Comparison of ENCODE assay signal across 15 cellular contexts in the genomic region with DNA sequence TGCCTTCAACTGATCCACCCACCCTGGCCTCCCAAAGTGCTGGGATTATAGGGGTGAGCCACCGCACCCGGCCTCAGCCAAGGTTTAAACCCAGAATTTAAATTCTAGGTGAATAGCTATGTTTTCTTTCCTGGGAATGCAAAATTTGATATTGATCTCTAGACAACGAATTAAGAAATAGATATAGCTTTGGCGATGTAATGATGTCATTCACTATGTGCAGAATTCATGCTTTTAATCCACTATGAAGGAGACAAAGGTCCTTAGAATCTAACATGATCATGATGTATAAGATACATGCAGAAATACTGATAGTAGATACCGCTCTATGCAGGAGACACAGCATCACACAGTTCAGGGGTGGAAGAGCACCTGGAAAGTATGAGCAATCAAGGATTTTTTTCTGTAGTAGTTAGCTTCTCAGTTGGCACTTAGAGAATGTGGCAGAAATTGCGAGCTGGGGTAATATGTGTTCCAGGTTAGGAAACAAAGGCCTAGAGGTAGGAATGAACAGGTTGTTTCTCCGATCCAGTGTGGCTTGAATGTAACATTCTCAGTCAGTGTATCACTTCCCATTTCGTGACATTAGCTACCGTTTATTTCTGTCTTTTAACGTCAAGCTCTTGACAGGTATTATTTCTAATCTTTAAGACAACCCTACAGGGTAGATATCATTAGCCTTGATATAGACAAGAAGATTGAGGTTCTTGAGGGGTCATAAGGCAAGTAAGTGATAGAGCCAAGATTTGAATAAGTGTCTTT. TPM values are rescaled to one million over a fixed set of nuclear protein-coding genes. Genes with fewer than 3 reads are reported as not detected.
DNase-seq lines count a peak whose midpoint lies in the region; ATAC-seq, FAIRE-seq and TF ChIP-seq lines count a peak whose summit lies in the region.
"Had no signal": no experiment of that assay in that cellular context is flagged by ENCODE, and none has a peak within 500 bp of the region (broad histone marks: within the 10 kb centered on the region; RNA-seq: fewer than 3 reads in every experiment).

No MANE protein-coding gene starts in this region.

- H3K27me3 ChIP-seq in GM12878 (replicated peaks in 1 of 2; ENCODE audit: control insufficient read depth in 2 of 2, insufficient read depth in 2 of 2, low read length in 1 of 2): no peaks in the 10 kb centered on the region
- no peaks in the 10 kb centered on the region for H3K27me3 ChIP-seq in spleen (replicated peaks in 1 of 7)
- H3K27me3 ChIP-seq: brain microvascular endothelial cell, hepatocyte had no signal

- no peak for TF ChIP-seq POLR2A in GM12878 (IDR thresholded peaks at IDR 0.05; ENCODE audit: low read depth, low read length)
- no peak for TF ChIP-seq POLR2A in spleen (IDR thresholded peaks at IDR 0.05)

- no peaks in the 10 kb centered on the region for H3K27me3 Mint-ChIP-seq in activated CD4-positive, alpha-beta memory T cell treated with anti-CD3 and anti-CD28 coated beads for 36 hours
- H3K27me3 Mint-ChIP-seq in activated CD4-positive, alpha-beta memory T cell treated with anti-CD3 and anti-CD28 coated beads, Interleukin-2, amount 10 ng/mL, durations not matched to agents 7 days and 5 days: no peaks in the 10 kb centered on the region

- ATAC-seq in GM12878: no peak
- ATAC-seq in GM21717 (IDR thresholded peaks at IDR 0.05; ENCODE audit: unreplicated experiment): no peak
- ATAC-seq: A549 had no signal

- intact Hi-C loops in activated CD4-positive, alpha-beta memory T cell treated with anti-CD3 and anti-CD28 coated beads for 36 hours (cut with micrococcal nuclease): loop anchor here (5.0 kb wide), 2 partner anchors 924 to 1071 kb away; a partner anchor contains a TSS
- intact Hi-C loops in GM12878 (cut with micrococcal nuclease; ENCODE audit: unreplicated experiment): no loop called here
- intact Hi-C loops in spleen (cut with DNase I; ENCODE audit: low total_unique reads): loop anchor here (5.0 kb wide), 1 partner anchor 64 kb away; no protein-coding TSS in a partner anchor
- intact Hi-C loops in kidney (cut with DNase I): no loop called here

- H3K9ac ChIP-seq in GM12878 (ENCODE audit: control insufficient read depth, insufficient read depth, low read length) (no peak overlapping the region), kidney (ENCODE audit: low read length in 2 of 2) (no peak overlapping the region)

- no peaks in the 10 kb centered on the region for H3K36me3 Mint-ChIP-seq in activated CD4-positive, alpha-beta memory T cell treated with anti-CD3 and anti-CD28 coated beads for 36 hours
- H3K36me3 Mint-ChIP-seq in activated CD4-positive, alpha-beta memory T cell treated with anti-CD3 and anti-CD28 coated beads, Interleukin-2, amount 10 ng/mL, durations not matched to agents 7 days and 5 days (ENCODE audit: low read depth): no peaks in the 10 kb centered on the region

- TF ChIP-seq EP300 in GM12878 (IDR thresholded peaks at IDR 0.05; ENCODE audit: borderline replicate concordance in 1 of 2, control insufficient read depth in 1 of 2, low read depth in 2 of 2, low read length in 2 of 2): no peak

- BruUV-seq in GM12878 (replicated peaks; lab: Mats Ljungman, UMichigan): no TSS peak

- H3K4me3 Mint-ChIP-seq in activated CD4-positive, alpha-beta memory T cell treated with anti-CD3 and anti-CD28 coated beads for 36 hours: no peak overlapping the region
- H3K4me3 Mint-ChIP-seq in activated CD4-positive, alpha-beta memory T cell treated with anti-CD3 and anti-CD28 coated beads, Interleukin-2, amount 10 ng/mL, durations not matched to agents 7 days and 5 days: no peak overlapping the region

- H3K9me3 Mint-ChIP-seq in activated CD4-positive, alpha-beta memory T cell treated with anti-CD3 and anti-CD28 coated beads for 36 hours: no peaks in the 10 kb centered on the region
- H3K9me3 Mint-ChIP-seq in activated CD4-positive, alpha-beta memory T cell treated with anti-CD3 and anti-CD28 coated beads, Interleukin-2, amount 10 ng/mL, durations not matched to agents 7 days and 5 days: no peaks in the 10 kb centered on the region

- no peak for TF ChIP-seq RAD21 in GM12878 (IDR thresholded peaks at IDR 0.05; ENCODE audit: insufficient read depth, low read depth, low read length)

- H2AFZ ChIP-seq in GM12878 (ENCODE audit: control insufficient read depth, low read depth, low read length): peak overlapping the region; percentile 85
- H2AFZ ChIP-seq: hepatocyte had no signal

- in situ Hi-C loops in GM12878 (cut with MboI): loop anchor here (5.0 kb wide), 1 partner anchor 69 kb away; a partner anchor contains a TSS

- H3K4me1 ChIP-seq in GM12878 (ENCODE audit: control insufficient read depth, insufficient read depth, low read length) (peaks cover 21% of the 10 kb centered on the region), spleen (peaks cover 5 to 47% (median 40%) of the 10 kb centered on the region in 6 donors), kidney (ENCODE audit: control insufficient read depth in 1 of 2, insufficient read depth in 1 of 2, low read depth in 1 of 2, low read length in 2 of 2) (peaks cover 0 to 4% of the 10 kb centered on the region in 2 donors)

- peaks cover 30% of the 10 kb centered on the region for H3K79me2 ChIP-seq in GM12878 (ENCODE audit: control insufficient read depth, insufficient read depth, low read length)

- H3K4me1 Mint-ChIP-seq in activated CD4-positive, alpha-beta memory T cell treated with anti-CD3 and anti-CD28 coated beads for 36 hours (ENCODE audit: low read depth): peaks cover 27% of the 10 kb centered on the region
- peaks cover 31% of the 10 kb centered on the region for H3K4me1 Mint-ChIP-seq in activated CD4-positive, alpha-beta memory T cell treated with anti-CD3 and anti-CD28 coated beads, Interleukin-2, amount 10 ng/mL, durations not matched to agents 7 days and 5 days

- RAD21 ChIA-PET in GM12878 (lab: Charles Lee; ENCODE audit: unreplicated experiment): interaction anchor here (1.8 kb wide), 1 partner anchor 84 kb away, joined by 5 read pairs; no protein-coding TSS in a partner anchor

- no peak for FAIRE-seq in GM12878 (lab: Jason Lieb, UNC)
- no peak for FAIRE-seq in kidney (lab: Jason Lieb, UNC)
- FAIRE-seq: A549 had no signal

- SMC1A ChIA-PET in GM12878 (lab: Charles Lee; ENCODE audit: uncharacterized antibody, unreplicated experiment): interaction anchor here (0.6 to 1.9 kb wide), 15 partner anchors 8 to 245 kb away, joined by 3 to 6 read pairs (median 3); no protein-coding TSS in a partner anchor

- H4K20me1 ChIP-seq in GM12878 (ENCODE audit: control insufficient read depth, insufficient read depth): no peaks in the 10 kb centered on the region

- H3K36me3 ChIP-seq in GM12878 (ENCODE audit: control insufficient read depth in 2 of 2, insufficient read depth in 2 of 2, low read length in 1 of 2) (no peaks in the 10 kb centered on the region), spleen (no peaks in the 10 kb centered on the region), kidney (ENCODE audit: control insufficient read depth in 1 of 2, insufficient read depth in 2 of 2, low read length in 2 of 2) (no peaks in the 10 kb centered on the region)
- H3K36me3 ChIP-seq: brain microvascular endothelial cell had no signal

- WGBS in GM12878 (ENCODE audit: insufficient coverage, insufficient replicate concordance, low lambda C conversion rate, missing lambda C conversion rate): 62% methylated on average over 10 of the region's 10 CpGs
- 71 to 76% (median 74%) methylated on average over 10 of the region's 10 CpGs for WGBS in spleen, 5 donors

- peak overlapping the region; percentile 59 for H3K4me2 ChIP-seq in GM12878 (ENCODE audit: control insufficient read depth, insufficient read depth)
- H3K4me2 ChIP-seq: A549, hepatocyte had no signal

- no peak for DNase-seq in activated CD4-positive, alpha-beta memory T cell treated with anti-CD3 and anti-CD28 coated beads for 36 hours
- no peak for DNase-seq in activated CD4-positive, alpha-beta memory T cell treated with anti-CD3 and anti-CD28 coated beads, Interleukin-2, amount 10 ng/mL, durations not matched to agents 7 days and 5 days
- DNase-seq in NAMALWA (ENCODE audit: low spot score): peak; percentile 25
- DNase-seq in GM12878 (ENCODE audit: low read depth, low spot score): no peak
- no peak for DNase-seq in spleen
- DNase-seq in kidney: no peak
- DNase-seq in DMS153 (lab: John Stamatoyannopoulos, UW): no peak
- DNase-seq: activated gamma-delta T cell, brain microvascular endothelial cell, NCI-H1930, NCI-H510A had no signal

- no peak for TF ChIP-seq CTCF in GM12878 (IDR thresholded peaks at IDR 0.05 in 2 of 3, conservative IDR thresholded peaks at IDR 0.05 in 1 of 3; ENCODE audit: control insufficient read depth in 2 of 3, extremely low read depth in 1 of 3, insufficient read depth in 1 of 3, low read depth in 3 of 3, low read length in 3 of 3)
- no peak for TF ChIP-seq CTCF in spleen (IDR thresholded peaks at IDR 0.05 in 8 of 11, conservative IDR thresholded peaks at IDR 0.05 in 3 of 11)
- no peak for TF ChIP-seq CTCF in kidney (IDR thresholded peaks at IDR 0.05; ENCODE audit: borderline replicate concordance, extremely low read depth, insufficient read depth)

- H3K9me3 ChIP-seq in GM12878 (replicated peaks; ENCODE audit: control insufficient read depth, insufficient read depth, low read length) (no peaks in the 10 kb centered on the region), spleen (no peaks in the 10 kb centered on the region), kidney (ENCODE audit: control insufficient read depth in 1 of 2, low read length in 2 of 2) (no peaks in the 10 kb centered on the region)
- H3K9me3 ChIP-seq: A549 had no signal

- no peak overlapping the region for H3K4me3 ChIP-seq in GM12878
- H3K4me3 ChIP-seq in spleen: peak overlapping the region in 1 of 8 donors; percentile 23
- no peak overlapping the region for H3K4me3 ChIP-seq in kidney (ENCODE audit: low read length in 2 of 2)
- H3K4me3 ChIP-seq: A549, hepatocyte had no signal

- CTCF ChIA-PET in activated CD4-positive, alpha-beta memory T cell treated with anti-CD3 and anti-CD28 coated beads for 36 hours (lab: Charles Lee): interaction anchor here (0.6 to 1.1 kb wide), 3 partner anchors 18 to 84 kb away, joined by 3 to 4 read pairs (median 3); no protein-coding TSS in a partner anchor
- CTCF ChIA-PET in activated CD4-positive, alpha-beta memory T cell treated with anti-CD3 and anti-CD28 coated beads, Interleukin-2, amount 10 ng/mL, durations not matched to agents 7 days and 5 days (lab: Charles Lee): no interaction called here
- CTCF ChIA-PET in GM12878 (lab: Yijun Ruan, JAX): interaction anchor here (0.8 to 1.0 kb wide), 2 partner anchors 11 to 15 kb away, joined by 4 read pairs; no protein-coding TSS in a partner anchor

- POLR2A ChIA-PET in activated CD4-positive, alpha-beta memory T cell treated with anti-CD3 and anti-CD28 coated beads for 36 hours (lab: Charles Lee): no interaction called here
- POLR2A ChIA-PET in activated CD4-positive, alpha-beta memory T cell treated with anti-CD3 and anti-CD28 coated beads, Interleukin-2, amount 10 ng/mL, durations not matched to agents 7 days and 5 days (lab: Charles Lee): interaction anchor here (1.5 to 5.0 kb wide), 3 partner anchors 33 to 74 kb away, joined by 4 to 90 read pairs (median 5); a partner anchor contains a TSS
- POLR2A ChIA-PET in GM12878 (lab: Charles Lee): interaction anchor here (0.6 to 1.6 kb wide), 4 partner anchors 68 to 792 kb away, joined by 3 to 4 read pairs (median 4); no protein-coding TSS in a partner anchor

- peak overlapping the region; percentile 95 for H3K27ac Mint-ChIP-seq in activated CD4-positive, alpha-beta memory T cell treated with anti-CD3 and anti-CD28 coated beads for 36 hours
- no peak overlapping the region for H3K27ac Mint-ChIP-seq in activated CD4-positive, alpha-beta memory T cell treated with anti-CD3 and anti-CD28 coated beads, Interleukin-2, amount 10 ng/mL, durations not matched to agents 7 days and 5 days

- H3K27ac ChIP-seq in GM12878 (ENCODE audit: control insufficient read depth, insufficient read depth) (peak overlapping the region; percentile 54), spleen (peak overlapping the region; percentile 3 to 98 (median 84)), kidney (ENCODE audit: low read depth in 2 of 2, low read length in 2 of 2) (no peak overlapping the region)
- H3K27ac ChIP-seq: A549, brain microvascular endothelial cell, hepatocyte, RWPE1 had no signal

RNA-seq across cellular contexts. Expression of a gene that starts 3.0 kb away (rescaled TPM):
- 10 to 100 TPM; 31.7 to 34.2 TPM for total RNA-seq in activated CD4-positive, alpha-beta memory T cell treated with anti-CD3 and anti-CD28 coated beads for 36 hours
- total RNA-seq in activated CD4-positive, alpha-beta memory T cell treated with anti-CD3 and anti-CD28 coated beads, Interleukin-2, amount 10 ng/mL, durations not matched to agents 7 days and 5 days: 10 to 100 TPM; 52.6 to 57.0 TPM
- total RNA-seq in GM12878 (2013; cell fraction: nucleolus; rRNA removed): 137 and 158 TPM in 2 replicates
- total RNA-seq in GM12878 (2014; rRNA removed) (33.6 and 37.3 TPM in 2 replicates), GM12878 (2014; rRNA removed; fragmentation: Illumina TruSeq; extraction: Trizol) (46.0 and 47.9 TPM in 2 replicates), GM12878 (2021) (30.3 and 32.7 TPM in 2 replicates), spleen (10 to 100 TPM; 60.2 to 89.2 (median 66.3) TPM), kidney (46.5 TPM)
- 9.8 TPM for polyA plus RNA-seq in GM12878 (2011; ENCODE audit: low read depth)
- polyA plus RNA-seq in GM12878 (2011; rRNA removed) (21.0 and 34.6 TPM in 2 replicates), GM12878 (2014; fragmentation: Illumina TruSeq; extraction: Trizol) (25.9 and 28.1 TPM in 2 replicates), GM12878 (2014; fragmentation: Nextera tagmentation; extraction: Ambion mirVana) (1 to 10 TPM; 5.2 to 6.7 TPM), GM12878 (2014; rRNA removed) (9.7 and 12.5 TPM in 2 replicates), GM12878 (2016; fragmentation: Nextera tagmentation; extraction: Ambion mirVana) (10 to 100 TPM; 21.4 to 24.9 TPM), spleen (1 to 10 TPM; 3.5 to 5.3 (median 4.2) TPM), kidney (ENCODE audit: insufficient read depth, low read depth, low replicate concordance) (2.8 TPM)
- 9.4 and 9.9 TPM in 2 replicates for polyA plus RNA-seq in GM12878 (2011; cell fraction: cytosol; rRNA removed)
- 18.9 and 22.7 TPM in 2 replicates for polyA plus RNA-seq in GM12878 (2011; cell fraction: nucleus; rRNA removed)
- 13.1 and 17.2 TPM in 2 replicates for polyA plus RNA-seq in GM12878 (2012)
- 45.8 and 53.3 TPM in 2 replicates for polyA minus RNA-seq in GM12878 (2011; rRNA and poly(A)+ RNA removed)
- polyA minus RNA-seq in GM12878 (2011; cell fraction: cytosol; rRNA and poly(A)+ RNA removed): 24.7 and 30.3 TPM in 2 replicates
- polyA minus RNA-seq in GM12878 (2011; cell fraction: nucleus; rRNA and poly(A)+ RNA removed): 32.4 and 53.1 TPM in 2 replicates

Comparison
In these comparisons a context has a peak if more than half of its experiments do, and no peak if none do; other contexts are left out.
1. H3K27ac ChIP-seq: peak in GM12878 (single experiment) and spleen (8 of 8); none in kidney (0 of 2).
2. intact Hi-C loops: an anchor here in activated CD4-positive, alpha-beta memory T cell treated with anti-CD3 and anti-CD28 coated beads for 36 hours (5.0 kb wide) and spleen (5.0 kb wide); none called in GM12878 and kidney.